In genomic region chr17:1708791-1709346, GRCh38 we compare ENCODE assay signal across 3 cellular contexts. TPM values are rescaled to one million over a fixed set of nuclear protein-coding genes. Genes with fewer than 3 reads are reported as not detected.
"Had no signal": no experiment of that assay in that cellular context is flagged by ENCODE, and none has a peak within 500 bp of the region (broad histone marks: within the 10 kb centered on the region; RNA-seq: fewer than 3 reads in every experiment).

No MANE protein-coding gene starts in this region.

RNA-seq across cellular contexts. Expression of gene SERPINF2, which starts 33.8 kb away (rescaled TPM):
- total RNA-seq: glomerular endothelial cell, SJCRH30 had no signal

RNA-seq across cellular contexts. Expression of gene SERPINF1, which starts 53.0 kb away (rescaled TPM):
- total RNA-seq: dermis blood vessel endothelial cell had no signal
